ENCODE assay signal across 23 cellular contexts in genomic region chr1:18775341-18775740, GRCh38.
DNase-seq lines count a peak whose midpoint lies in the region; ATAC-seq, FAIRE-seq and TF ChIP-seq lines count a peak whose summit lies in the region.
"Had no signal": no experiment of that assay in that cellular context is flagged by ENCODE, and none has a peak within 500 bp of the region (broad histone marks: within the 10 kb centered on the region; RNA-seq: fewer than 3 reads in every experiment).

No MANE protein-coding gene starts in this region.

- TF ChIP-seq CTCF in HEK293 (tag by site-specific recombination; IDR thresholded peaks at IDR 0.05): no peak
- no peak for TF ChIP-seq CTCF in bronchial epithelial cell (IDR thresholded peaks at IDR 0.05; ENCODE audit: insufficient read depth, low read length, severe bottlenecking)
- no peak for TF ChIP-seq CTCF in osteoblast (IDR thresholded peaks at IDR 0.05; ENCODE audit: extremely low read depth, low read depth, low read length)

- intact Hi-C loops in sciatic nerve (cut with DNase I): no loop called here

- peak; percentile 40 for FAIRE-seq in bronchial epithelial cell (lab: Jason Lieb, UNC)
- FAIRE-seq: A549, GM12878, GM12892, GM18507 had no signal

- H3K27ac ChIP-seq in HEK293 (ENCODE audit: extremely low read depth, low read depth, low read length): no peak overlapping the region
- H3K27ac ChIP-seq in osteoblast (ENCODE audit: low read depth, low read length): no peak overlapping the region
- H3K27ac ChIP-seq: 22Rv1; A549; BLaER1 treated with 17β-estradiol and CSF1 and Interleukin-3, amounts not matched to agents 10 nM and 100 nM; C4-2B had no signal

- H3K27me3 ChIP-seq in bronchial epithelial cell (ENCODE audit: control insufficient read depth, insufficient read depth, low read length): no peaks in the 10 kb centered on the region
- peaks cover 9% of the 10 kb centered on the region for H3K27me3 ChIP-seq in osteoblast (ENCODE audit: insufficient read depth, low read length)
- H3K27me3 ChIP-seq: BLaER1 treated with 17β-estradiol and CSF1 and Interleukin-3, amounts not matched to agents 10 nM and 100 nM had no signal

- DNase-seq in bronchial epithelial cell (ENCODE audit: low read depth): no peak
- DNase-seq in sciatic nerve (ENCODE audit: low spot score): peak; percentile 7
- no peak for DNase-seq in osteoblast (ENCODE audit: insufficient read length, low spot score, missing footprints)
- DNase-seq in NCI-H526 treated with DMSO at 0.1 percent for 48 hours (lab: John Stamatoyannopoulos, UW): no peak
- DNase-seq: AML-193; CD4-positive, alpha-beta T cell; CD8-positive, alpha-beta T cell; COR-L47; DMS 273 treated with DMSO at 0.1 percent for 48 hours; DMS153; DMS53; DMS79; DND-41; EL; GDM1 had no signal

- CTCF ChIA-PET in HEK293 (lab: Yijun Ruan, JAX): interaction anchor here (0.7 kb wide), 1 partner anchor 138 kb away, joined by 3 read pairs; no protein-coding TSS in a partner anchor

- no peak overlapping the region for H2AFZ ChIP-seq in osteoblast (ENCODE audit: low read length)

- H3K4me3 ChIP-seq in HEK293 (ENCODE audit: low read depth, low read length) (no peak overlapping the region), bronchial epithelial cell (ENCODE audit: low read depth, low read length) (no peak overlapping the region), osteoblast (ENCODE audit: insufficient read depth, low read length) (no peak overlapping the region)
- H3K4me3 ChIP-seq: A549; BLaER1 treated with 17β-estradiol and CSF1 and Interleukin-3, amounts not matched to agents 10 nM and 100 nM; GM12878 had no signal

- no peak for ATAC-seq in sciatic nerve
- ATAC-seq: A549; CD8-positive, alpha-beta T cell; GM12878 had no signal

- no peaks in the 10 kb centered on the region for H3K79me2 ChIP-seq in osteoblast (ENCODE audit: insufficient read depth, low read length)

- POLR2A ChIA-PET in HEK293 (lab: Yijun Ruan, JAX): no interaction called here

- H3K4me1 ChIP-seq in HEK293 (ENCODE audit: control insufficient read depth, insufficient read depth, low read length) (no peaks in the 10 kb centered on the region), osteoblast (ENCODE audit: insufficient read depth, low read length) (no peaks in the 10 kb centered on the region)
- H3K4me1 ChIP-seq: A549 had no signal

- no peaks in the 10 kb centered on the region for H4K20me1 ChIP-seq in osteoblast (ENCODE audit: insufficient read depth, low read length)
- H4K20me1 ChIP-seq: BLaER1 treated with 17β-estradiol and CSF1 and Interleukin-3, amounts not matched to agents 10 nM and 100 nM had no signal

- H3K4me2 ChIP-seq in osteoblast (ENCODE audit: insufficient read depth, low read length): no peak overlapping the region
- H3K4me2 ChIP-seq: A549; BLaER1 treated with 17β-estradiol and CSF1 and Interleukin-3, amounts not matched to agents 10 nM and 100 nM had no signal

- H3K9me3 ChIP-seq in HEK293 (ENCODE audit: control insufficient read depth, insufficient read depth, low read depth, low read length) (no peaks in the 10 kb centered on the region), osteoblast (ENCODE audit: low read depth, low read length) (no peaks in the 10 kb centered on the region)
- H3K9me3 ChIP-seq: A549; BLaER1 treated with 17β-estradiol and CSF1 and Interleukin-3, amounts not matched to agents 10 nM and 100 nM had no signal

- no peaks in the 10 kb centered on the region for H3K36me3 ChIP-seq in HEK293 (ENCODE audit: control insufficient read depth in 2 of 2, insufficient read depth in 1 of 2, low read length in 2 of 2)
- no peaks in the 10 kb centered on the region for H3K36me3 ChIP-seq in bronchial epithelial cell (ENCODE audit: control insufficient read depth, insufficient read depth, low read length)
- H3K36me3 ChIP-seq in osteoblast (ENCODE audit: insufficient read depth, low read length): no peaks in the 10 kb centered on the region
- H3K36me3 ChIP-seq: BLaER1 treated with 17β-estradiol and CSF1 and Interleukin-3, amounts not matched to agents 10 nM and 100 nM had no signal

TF ChIP-seq in HEK293, 187 proteins besides CTCF, POLR2A, EP300 and RAD21:
- TF ChIP-seq ZSCAN4 (tag by site-specific recombination; IDR thresholded peaks at IDR 0.05) (no peak), ZNF623 (tag by site-specific recombination; IDR thresholded peaks at IDR 0.05) (peak; percentile 75)
TF ChIP-seq in HEK293: peak in this region for 1.
